Comparison of ENCODE assay signal across 14 cellular contexts in genomic region chr20:51960004-51960403, GRCh38.
"Had no signal": no experiment of that assay in that cellular context is flagged by ENCODE, and none has a peak within 500 bp of the region (broad histone marks: within the 10 kb centered on the region; RNA-seq: fewer than 3 reads in every experiment).

No MANE protein-coding gene starts in this region.

- H3K9me3 ChIP-seq: gastrocnemius medialis, heart right ventricle, transverse colon had no signal

- ATAC-seq: activated CD8-positive, alpha-beta T cell treated with anti-CD3 and anti-CD28 coated beads for 36 hours; gastrocnemius medialis; heart right ventricle; left ventricle myocardium superior; right cardiac atrium; stimulated activated effector memory CD8-positive, alpha-beta T cell treated with anti-CD3 and anti-CD28 coated beads, Interleukin-12 subunit alpha, Interleukin-12 subunit beta, amount 100 ng/mL, for 72 hours had no signal

- H3K4me3 ChIP-seq: gastrocnemius medialis, heart right ventricle, transverse colon had no signal

- H3K27me3 ChIP-seq: gastrocnemius medialis, transverse colon had no signal

- H3K9me3 Mint-ChIP-seq: activated CD8-positive, alpha-beta T cell treated with anti-CD3 and anti-CD28 coated beads for 36 hours; stimulated activated effector memory CD8-positive, alpha-beta T cell treated with anti-CD3 and anti-CD28 coated beads, Interleukin-12 subunit alpha, Interleukin-12 subunit beta, amount 100 ng/mL, for 72 hours; T-helper 2 cell treated with Interferon-gamma antibody and Interleukin-4, amounts not matched to agents 5 μg/mL and 100 μg/mL, for 36 hours had no signal

- H3K4me1 ChIP-seq: gastrocnemius medialis had no signal

- H3K27ac Mint-ChIP-seq: activated CD8-positive, alpha-beta T cell treated with anti-CD3 and anti-CD28 coated beads for 36 hours; stimulated activated effector memory CD8-positive, alpha-beta T cell treated with anti-CD3 and anti-CD28 coated beads, Interleukin-12 subunit alpha, Interleukin-12 subunit beta, amount 100 ng/mL, for 72 hours; T-helper 2 cell treated with Interferon-gamma antibody and Interleukin-4, amounts not matched to agents 5 μg/mL and 100 μg/mL, for 36 hours had no signal

- H3K4me3 Mint-ChIP-seq: activated CD8-positive, alpha-beta T cell treated with anti-CD3 and anti-CD28 coated beads for 36 hours; stimulated activated effector memory CD8-positive, alpha-beta T cell treated with anti-CD3 and anti-CD28 coated beads, Interleukin-12 subunit alpha, Interleukin-12 subunit beta, amount 100 ng/mL, for 72 hours; T-helper 2 cell treated with Interferon-gamma antibody and Interleukin-4, amounts not matched to agents 5 μg/mL and 100 μg/mL, for 36 hours had no signal

- H3K27ac ChIP-seq: epithelial cell of prostate, gastrocnemius medialis, heart right ventricle, transverse colon had no signal

- H3K36me3 ChIP-seq: gastrocnemius medialis, heart right ventricle, transverse colon had no signal

- H3K36me3 Mint-ChIP-seq: stimulated activated effector memory CD8-positive, alpha-beta T cell treated with anti-CD3 and anti-CD28 coated beads, Interleukin-12 subunit alpha, Interleukin-12 subunit beta, amount 100 ng/mL, for 72 hours had no signal

- H3K4me1 Mint-ChIP-seq: stimulated activated effector memory CD8-positive, alpha-beta T cell treated with anti-CD3 and anti-CD28 coated beads, Interleukin-12 subunit alpha, Interleukin-12 subunit beta, amount 100 ng/mL, for 72 hours had no signal

- DNase-seq: activated CD8-positive, alpha-beta memory T cell treated with anti-CD3 and anti-CD28 coated beads, Interleukin-2, amount 50 U/mL, for 4 hours; activated CD8-positive, alpha-beta T cell treated with anti-CD3 and anti-CD28 coated beads for 36 hours; activated naive CD4-positive, alpha-beta T cell treated with Interleukin-2 at 50 U/mL for 16 hours; gastrocnemius medialis; heart right ventricle; kidney; left ventricle myocardium superior; nucleus accumbens; right cardiac atrium; substantia nigra; transverse colon had no signal
